ENCODE assay signal across 20 cellular contexts in genomic region chr4:152036626-152037025, GRCh38.
"Had no signal": no experiment of that assay in that cellular context is flagged by ENCODE, and none has a peak within 500 bp of the region (broad histone marks: within the 10 kb centered on the region; RNA-seq: fewer than 3 reads in every experiment).

No MANE protein-coding gene starts in this region.

- FAIRE-seq: frontal cortex, pancreas, TTC549, urothelium cell line had no signal

- H3K36me3 ChIP-seq: lower lobe of right lung, pancreas had no signal

- DNase-seq: activated B cell treated with CpG ODN at 0.5 μM for 24 hours; activated CD4-positive, alpha-beta T cell treated with anti-CD3 and anti-CD28 coated beads, Interleukin-2, amount 50 U/mL, for 1 hour; activated naive CD4-positive, alpha-beta T cell treated with anti-CD3 and anti-CD28 coated beads, Interleukin-2, amount 10 ng/mL, durations not matched to agents 7 days and 5 days; activated T-cell treated with anti-CD3 and anti-CD28 coated beads for 4 hours; cerebellar nuclear complex; dermis blood vessel endothelial cell; endodermal cell; erythroblast; lower lobe of right lung; pancreas; stimulated activated CD4-positive, alpha-beta T cell treated with anti-CD3 and anti-CD28 coated beads, Interleukin-4, amount 100 ng/mL, for 1 hour; stimulated activated naive CD8-positive, alpha-beta T cell treated with anti-CD3 and anti-CD28 coated beads, Interleukin-15, amount 100 ng/mL, for 72 hours had no signal

- H3K9me3 ChIP-seq: lower lobe of right lung, pancreas had no signal

- H3K27ac ChIP-seq: lower lobe of right lung, pancreas had no signal

- ATAC-seq: lower lobe of right lung; pancreas; stimulated activated naive CD8-positive, alpha-beta T cell treated with anti-CD3 and anti-CD28 coated beads, Interleukin-15, amount 100 ng/mL, for 72 hours had no signal

- H3K4me3 ChIP-seq: lower lobe of right lung, pancreas had no signal

- H3K9me3 Mint-ChIP-seq: activated B cell treated with CpG ODN at 0.5 μM for 24 hours; activated T-helper 2 cell treated with anti-CD3 and anti-CD28 coated beads, Interferon-gamma antibody, Interleukin-2, Interleukin-4, amounts not matched to agents 10 μg/mL and 5 μg/mL and 100 μg/mL, durations not matched to agents 14 hours and 24 hours and 36 hours; endodermal cell; mesothelial cell of epicardium; neural crest cell; stimulated activated naive CD8-positive, alpha-beta T cell treated with anti-CD3 and anti-CD28 coated beads, Interleukin-15, amount 100 ng/mL, for 72 hours had no signal

- H3K36me3 Mint-ChIP-seq: brain, mesothelial cell of epicardium had no signal

- H3K27me3 ChIP-seq: pancreas had no signal

- H3K4me3 Mint-ChIP-seq: activated B cell treated with CpG ODN at 0.5 μM for 24 hours; activated naive CD4-positive, alpha-beta T cell treated with anti-CD3 and anti-CD28 coated beads, Interleukin-2, amount 10 ng/mL, durations not matched to agents 7 days and 5 days; brain; endodermal cell; mesothelial cell of epicardium; neural crest cell; stimulated activated naive CD8-positive, alpha-beta T cell treated with anti-CD3 and anti-CD28 coated beads, Interleukin-15, amount 100 ng/mL, for 72 hours; T-helper 1 cell treated with Interleukin-12 subunit alpha and Interleukin-12 subunit beta and Interleukin-4 antibody, amounts not matched to agents 30 μg/mL and 1 μg/mL, for 36 hours had no signal

- H3K27ac Mint-ChIP-seq: activated B cell treated with CpG ODN at 0.5 μM for 24 hours; activated naive CD4-positive, alpha-beta T cell treated with anti-CD3 and anti-CD28 coated beads, Interleukin-2, amount 10 ng/mL, durations not matched to agents 7 days and 5 days; activated T-helper 2 cell treated with anti-CD3 and anti-CD28 coated beads, Interferon-gamma antibody, Interleukin-2, Interleukin-4, amounts not matched to agents 10 μg/mL and 5 μg/mL and 100 μg/mL, durations not matched to agents 14 hours and 24 hours and 36 hours; brain; endodermal cell; mesothelial cell of epicardium; stimulated activated naive CD8-positive, alpha-beta T cell treated with anti-CD3 and anti-CD28 coated beads, Interleukin-15, amount 100 ng/mL, for 72 hours; T-helper 1 cell treated with Interleukin-12 subunit alpha and Interleukin-12 subunit beta and Interleukin-4 antibody, amounts not matched to agents 30 μg/mL and 1 μg/mL, for 36 hours had no signal

- H3K4me1 ChIP-seq: lower lobe of right lung, pancreas had no signal

- H3K27me3 Mint-ChIP-seq: activated B cell treated with CpG ODN at 0.5 μM for 24 hours; activated naive CD4-positive, alpha-beta T cell treated with anti-CD3 and anti-CD28 coated beads, Interleukin-2, amount 10 ng/mL, durations not matched to agents 7 days and 5 days; brain; stimulated activated naive CD8-positive, alpha-beta T cell treated with anti-CD3 and anti-CD28 coated beads, Interleukin-15, amount 100 ng/mL, for 72 hours had no signal

- H3K4me1 Mint-ChIP-seq: activated B cell treated with CpG ODN at 0.5 μM for 24 hours, brain, endodermal cell, neural crest cell had no signal
